ENCODE assay signal across 21 cellular contexts in the genomic region with DNA sequence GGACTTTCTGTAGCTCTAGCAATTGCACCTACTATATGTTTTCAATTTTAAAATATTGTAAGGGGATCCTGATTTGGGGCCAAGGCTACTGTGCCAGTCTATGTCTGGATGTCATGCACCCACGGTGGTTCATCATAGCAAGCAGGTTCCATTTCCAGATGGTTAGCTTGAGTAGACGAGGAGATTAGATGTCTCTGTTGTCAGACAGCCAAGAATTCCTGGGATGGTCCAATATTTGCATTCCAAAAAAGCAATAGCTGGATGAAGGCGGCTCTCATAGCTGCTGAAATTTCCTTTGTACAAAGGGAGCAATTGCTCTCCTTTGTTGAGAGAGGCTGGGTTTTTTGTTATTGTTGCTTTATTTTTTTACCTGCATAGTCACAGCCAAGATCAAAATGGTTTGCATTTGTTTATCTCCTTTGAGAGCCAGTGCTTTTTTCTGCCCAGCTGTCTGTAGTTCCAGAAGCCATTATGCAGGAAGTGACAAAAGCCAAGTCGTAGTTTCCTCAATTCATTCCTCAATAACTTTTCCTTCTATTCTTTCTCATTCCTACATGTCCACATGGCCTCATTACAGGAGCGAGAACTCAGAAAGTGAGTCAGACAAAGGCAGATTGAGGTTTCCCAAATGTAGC.
DNase-seq lines count a peak whose midpoint lies in the region; ATAC-seq and TF ChIP-seq lines count a peak whose summit lies in the region.
"Had no signal": no experiment of that assay in that cellular context is flagged by ENCODE, and none has a peak within 500 bp of the region (broad histone marks: within the 10 kb centered on the region; RNA-seq: fewer than 3 reads in every experiment).

No MANE protein-coding gene starts in this region.

- DNase-seq in Caco-2 (peak in 1 of 2 experiments; percentile 25), NCI-H1092 (lab: John Stamatoyannopoulos, UW) (peak; percentile 37), NCI-H446 treated with DMSO at 0.1 percent for 48 hours (lab: John Stamatoyannopoulos, UW) (peak; percentile 84), hepatocyte (ENCODE audit: low spot score) (no peak), left ventricle myocardium superior (no peak), ecto neural progenitor cell (ENCODE audit: low spot score) (no peak)
- DNase-seq: activated effector memory CD4-positive, alpha-beta T cell treated with anti-CD3 and anti-CD28 coated beads, Interleukin-2, amount 50 U/mL, for 16 hours; activated naive CD8-positive, alpha-beta T cell treated with anti-CD3 and anti-CD28 coated beads, Interleukin-2, amount 50 U/mL, for 24 hours; brain microvascular endothelial cell; CD4-positive, CD25-positive, alpha-beta regulatory T cell; DMS53; endodermal cell; HFFc6; Kasumi-1; NCI-H2227 treated with DMSO at 0.1 percent for 48 hours; substantia nigra; WERI-Rb-1 had no signal

- H3K4me1 Mint-ChIP-seq in Caco-2 (ENCODE audit: low read depth, unreplicated experiment), result peaks cover 34% of the 10 kb centered on the region
- H3K4me1 Mint-ChIP-seq: activated naive CD8-positive, alpha-beta T cell treated with anti-CD3 and anti-CD28 coated beads, Interleukin-2, amount 50 U/mL, for 24 hours; CD4-positive, CD25-positive, alpha-beta regulatory T cell had no signal

- no peaks in the 10 kb centered on the region for H3K27me3 Mint-ChIP-seq in Caco-2 (ENCODE audit: insufficient read depth, unreplicated experiment)
- H3K27me3 Mint-ChIP-seq: progenitor cell of endocrine pancreas had no signal

- peak overlapping the region; percentile 51 for H3K27ac Mint-ChIP-seq in Caco-2 (ENCODE audit: unreplicated experiment)
- H3K27ac Mint-ChIP-seq: activated naive CD8-positive, alpha-beta T cell treated with anti-CD3 and anti-CD28 coated beads, Interleukin-2, amount 50 U/mL, for 24 hours; CD4-positive, CD25-positive, alpha-beta regulatory T cell; endodermal cell; HFFc6; neural progenitor cell; progenitor cell of endocrine pancreas had no signal

- peak overlapping the region; percentile 0 for H3K4me2 ChIP-seq in hepatocyte
- H3K4me2 ChIP-seq: neural progenitor cell had no signal

- peak overlapping the region; percentile 8 for H3K27ac ChIP-seq in hepatocyte
- H3K27ac ChIP-seq: brain microvascular endothelial cell, neural progenitor cell, WERI-Rb-1 had no signal

- peak overlapping the region; percentile 44 for H3K4me3 Mint-ChIP-seq in Caco-2 (ENCODE audit: unreplicated experiment)
- H3K4me3 Mint-ChIP-seq: activated naive CD8-positive, alpha-beta T cell treated with anti-CD3 and anti-CD28 coated beads, Interleukin-2, amount 50 U/mL, for 24 hours; CD4-positive, CD25-positive, alpha-beta regulatory T cell; endodermal cell; HFFc6; neural progenitor cell had no signal

- CTCF ChIA-PET in Caco-2 (lab: Charles Lee), result interaction anchor here (0.7 kb wide), 1 partner anchor 1212 kb away, joined by 3 read pairs; no protein-coding TSS in a partner anchor

- no peaks in the 10 kb centered on the region for H3K79me2 ChIP-seq in hepatocyte

- ATAC-seq in HG02798 (IDR thresholded peaks at IDR 0.05; ENCODE audit: poor library complexity, unreplicated experiment), result no peak
- no peak for ATAC-seq in left ventricle myocardium superior
- ATAC-seq: activated naive CD8-positive, alpha-beta T cell treated with anti-CD3 and anti-CD28 coated beads, Interleukin-2, amount 50 U/mL, for 24 hours had no signal

- H3K27me3 ChIP-seq in Caco-2 (replicated peaks; ENCODE audit: control insufficient read depth, insufficient read depth, low read length), result no peaks in the 10 kb centered on the region
- no peaks in the 10 kb centered on the region for H3K27me3 ChIP-seq in hepatocyte
- H3K27me3 ChIP-seq: brain microvascular endothelial cell, neural progenitor cell had no signal

- H3K4me3 ChIP-seq in Caco-2 (ENCODE audit: low read depth, low read length) (no peak overlapping the region), hepatocyte (no peak overlapping the region)
- H3K4me3 ChIP-seq: lung, neural progenitor cell had no signal

- H2AFZ ChIP-seq in hepatocyte, result peak overlapping the region; percentile 17
- H2AFZ ChIP-seq: neural progenitor cell had no signal

- 49% methylated on average over 5 of the region's 5 CpGs for WGBS in hepatocyte (ENCODE audit: low lambda C conversion rate, missing lambda C conversion rate)

- H3K4me1 ChIP-seq in Caco-2, result peaks cover 34% of the 10 kb centered on the region
- no peaks in the 10 kb centered on the region for H3K4me1 ChIP-seq in hepatocyte (ENCODE audit: insufficient read depth)

- H4K20me1 ChIP-seq in hepatocyte (ENCODE audit: insufficient read depth, poor library complexity, severe bottlenecking), result no peaks in the 10 kb centered on the region

- H3K36me3 ChIP-seq in Caco-2 (ENCODE audit: control insufficient read depth, insufficient read depth, low read length) (no peaks in the 10 kb centered on the region), hepatocyte (replicated peaks; ENCODE audit: insufficient read depth, low read depth) (no peaks in the 10 kb centered on the region)
- H3K36me3 ChIP-seq: brain microvascular endothelial cell, neural progenitor cell, WERI-Rb-1 had no signal

- BruUV-seq in Caco-2 (replicated peaks; lab: Mats Ljungman, UMichigan), result no TSS peak

- POLR2A ChIA-PET in Caco-2 (lab: Charles Lee), result no interaction called here

- TF ChIP-seq CTCF in Caco-2 (IDR thresholded peaks at IDR 0.05; ENCODE audit: insufficient read depth in 1 of 2, low read depth in 1 of 2, low read length in 1 of 2, severe bottlenecking in 1 of 2, unreplicated experiment in 1 of 2), result no peak
- no peak for TF ChIP-seq CTCF in hepatocyte (IDR thresholded peaks at IDR 0.05; ENCODE audit: poor library complexity)

- intact Hi-C loops in Caco-2 (cut with micrococcal nuclease; ENCODE audit: unreplicated experiment) (loop anchor here (1.0 kb wide), 2 partner anchors 8 to 15 kb away; no protein-coding TSS in a partner anchor), left ventricle myocardium superior (cut with micrococcal nuclease) (no loop called here)

- H3K36me3 Mint-ChIP-seq in Caco-2 (ENCODE audit: insufficient read depth, unreplicated experiment), result no peaks in the 10 kb centered on the region
- H3K36me3 Mint-ChIP-seq: CD4-positive, CD25-positive, alpha-beta regulatory T cell; neural progenitor cell had no signal

- no peaks in the 10 kb centered on the region for H3K9me2 ChIP-seq in hepatocyte (replicated peaks; ENCODE audit: insufficient read depth)

- peaks cover 9% of the 10 kb centered on the region for H3K9me3 Mint-ChIP-seq in Caco-2 (ENCODE audit: unreplicated experiment)
- H3K9me3 Mint-ChIP-seq: activated naive CD8-positive, alpha-beta T cell treated with anti-CD3 and anti-CD28 coated beads, Interleukin-2, amount 50 U/mL, for 24 hours; endodermal cell; neural progenitor cell had no signal

- H3K9me3 ChIP-seq in Caco-2, result no peaks in the 10 kb centered on the region
- no peaks in the 10 kb centered on the region for H3K9me3 ChIP-seq in hepatocyte (ENCODE audit: low read depth)

Comparison
In these comparisons a context has a peak if more than half of its experiments do, and no peak if none do; other contexts are left out.
1. DNase-seq: peak in NCI-H1092 (single experiment) and NCI-H446 treated with DMSO at 0.1 percent for 48 hours (single experiment); none in hepatocyte (single experiment), left ventricle myocardium superior (single experiment) and ecto neural progenitor cell (single experiment).